1 cellular context compared by ENCODE assay signal in the genomic region with DNA sequence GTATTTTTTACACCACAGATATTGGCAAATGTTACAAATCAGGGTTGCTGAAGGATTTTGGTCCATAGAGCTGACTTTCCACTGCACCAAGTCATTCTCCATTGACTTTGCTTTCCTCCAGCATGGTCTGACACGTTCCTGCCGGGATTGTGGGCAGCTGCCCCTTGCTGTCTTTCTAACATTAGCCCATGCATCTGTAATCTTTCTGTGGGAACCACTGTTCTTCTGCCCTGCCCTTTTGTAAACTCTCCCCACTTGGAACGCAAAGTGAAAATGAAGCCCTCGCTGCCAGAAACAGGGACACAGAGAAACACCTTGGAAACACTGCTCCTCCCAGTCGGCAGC.
TF ChIP-seq lines count a peak whose summit lies in the region.

No MANE protein-coding gene starts in this region.

TF ChIP-seq in endothelial cell of umbilical vein, 7 proteins besides CTCF, POLR2A, EP300 and RAD21:
- TF ChIP-seq JUN (IDR thresholded peaks at IDR 0.05; ENCODE audit: borderline replicate concordance, insufficient read depth, insufficient read length, low read depth) (no peak), EZH2 (IDR thresholded peaks at IDR 0.05; ENCODE audit: borderline replicate concordance, low read depth, low read length, severe bottlenecking) (no peak), FOS (IDR thresholded peaks at IDR 0.05; ENCODE audit: borderline replicate concordance, insufficient read depth, low read length) (no peak), POLR2AphosphoS5 (IDR thresholded peaks at IDR 0.05; ENCODE audit: insufficient read depth, low read depth, low read length) (no peak), GATA2 (IDR thresholded peaks at IDR 0.05; ENCODE audit: insufficient read depth, insufficient read length, low read depth, low read length) (no peak), MYC (IDR thresholded peaks at IDR 0.05; ENCODE audit: low read depth, low read length) (no peak)
- TF ChIP-seq, protein P1, sequence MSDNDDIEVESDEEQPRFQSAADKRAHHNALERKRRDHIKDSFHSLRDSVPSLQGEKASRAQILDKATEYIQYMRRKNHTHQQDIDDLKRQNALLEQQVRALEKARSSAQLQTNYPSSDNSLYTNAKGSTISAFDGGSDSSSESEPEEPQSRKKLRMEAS (IDR thresholded peaks at IDR 0.05; ENCODE audit: insufficient read depth, insufficient read length) = no peak
